In the genomic region with DNA sequence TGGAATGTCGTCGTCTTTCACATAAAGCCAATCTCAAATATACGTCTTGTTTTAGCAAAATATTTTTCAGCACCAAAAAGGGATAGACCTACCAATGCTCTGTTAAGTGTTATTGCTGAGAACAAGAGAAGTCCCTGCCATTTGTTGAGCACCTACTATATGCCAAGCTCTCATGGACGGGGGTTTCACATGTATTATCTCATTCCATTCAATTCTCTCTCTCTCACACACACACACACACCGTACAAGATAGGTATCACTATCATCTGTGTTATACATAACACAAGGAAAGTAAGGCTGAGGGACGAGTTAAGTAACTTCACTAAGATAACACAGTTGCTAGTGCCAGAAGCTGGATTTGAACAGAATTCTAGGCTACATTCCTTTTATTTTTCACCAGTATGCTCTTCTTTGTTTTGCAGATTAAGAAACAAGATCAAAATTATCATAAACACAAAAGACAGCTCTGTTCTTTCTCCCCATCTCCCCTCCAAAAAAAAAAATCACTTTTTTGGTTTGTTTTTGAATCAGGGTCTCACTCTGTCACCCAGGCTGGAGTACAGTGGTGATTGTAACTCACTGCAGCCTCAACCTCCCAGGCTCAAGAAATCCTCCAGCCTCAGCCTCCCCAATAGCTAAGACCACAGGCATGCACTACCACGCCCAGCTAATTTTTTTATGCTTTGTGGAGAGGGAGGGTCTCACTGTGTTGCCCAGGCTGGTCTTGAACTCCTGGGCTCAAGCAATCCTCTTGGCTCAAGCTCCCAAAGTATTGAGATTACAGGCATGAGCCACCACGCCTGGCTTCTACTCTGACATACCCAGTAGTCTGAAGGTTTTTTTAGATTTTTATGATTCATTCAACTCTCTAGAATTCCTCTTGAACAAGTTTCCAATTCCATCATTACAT, we compare ENCODE assay signal across 10 cellular contexts. TPM values are rescaled to one million over a fixed set of nuclear protein-coding genes. Genes with fewer than 3 reads are reported as not detected.
DNase-seq lines count a peak whose midpoint lies in the region; ATAC-seq and TF ChIP-seq lines count a peak whose summit lies in the region.
"Had no signal": no experiment of that assay in that cellular context is flagged by ENCODE, and none has a peak within 500 bp of the region (broad histone marks: within the 10 kb centered on the region; RNA-seq: fewer than 3 reads in every experiment).

No MANE protein-coding gene starts in this region.

- peaks cover 39% of the 10 kb centered on the region for H3K79me2 ChIP-seq in HCT116 (ENCODE audit: insufficient read depth, low read length)

- H3K27ac ChIP-seq in HCT116 (ENCODE audit: low read depth, low read length) (peak overlapping the region; percentile 62), WERI-Rb-1 (no peak overlapping the region), skeletal muscle tissue (ENCODE audit: low read depth, low read length) (no peak overlapping the region)

- 0 out of 2 replicates have a peak, but pooled peaks have one; percentile 20 for ATAC-seq in HCT116

- no peak for TF ChIP-seq CTCF in HCT116 (IDR thresholded peaks at IDR 0.05 in 2 of 3, conservative IDR thresholded peaks at IDR 0.05 in 1 of 3; ENCODE audit: borderline replicate concordance in 1 of 3, insufficient read depth in 1 of 3, low read depth in 2 of 3, low read length in 2 of 3)
- TF ChIP-seq CTCF in WERI-Rb-1 (IDR thresholded peaks at IDR 0.05; ENCODE audit: low read depth, low read length) = no peak
- no peak for TF ChIP-seq CTCF in fibroblast of pulmonary artery (IDR thresholded peaks at IDR 0.05; ENCODE audit: low read length, missing control alignments)

- TF ChIP-seq POLR2A in HCT116 (IDR thresholded peaks at IDR 0.05; ENCODE audit: borderline replicate concordance, extremely low read depth, insufficient read depth, insufficient read length) = no peak

- H3K9me2 ChIP-seq in HCT116 (ENCODE audit: insufficient read depth) = no peaks in the 10 kb centered on the region

- H3K27me3 ChIP-seq in HCT116 (ENCODE audit: insufficient read depth, low read length) (no peaks in the 10 kb centered on the region), WERI-Rb-1 (ENCODE audit: insufficient read depth, low read depth, severe bottlenecking) (no peaks in the 10 kb centered on the region), skeletal muscle tissue (ENCODE audit: control insufficient read depth in 3 of 3, insufficient read depth in 3 of 3, low read length in 3 of 3) (no peaks in the 10 kb centered on the region)
- H3K27me3 ChIP-seq: left lung had no signal

- BruUV-seq in HCT116 (replicated peaks; lab: Mats Ljungman, UMichigan) = TSS peak; percentile 99

- intact Hi-C loops in HCT116 (cut with micrococcal nuclease) = no loop called here

- H3K9ac ChIP-seq in HCT116 (ENCODE audit: low read length) = peak overlapping the region; percentile 76
- peak overlapping the region in 2 of 3 donors; percentile 92 for H3K9ac ChIP-seq in skeletal muscle tissue (ENCODE audit: low read depth in 1 of 3, low read length in 3 of 3)

- peak overlapping the region; percentile 24 for H2AFZ ChIP-seq in HCT116 (ENCODE audit: low read depth, low read length, poor library complexity, severe bottlenecking)

- H4K20me1 ChIP-seq in HCT116 (ENCODE audit: insufficient read depth) = no peaks in the 10 kb centered on the region

- H3K36me3 ChIP-seq in HCT116 (ENCODE audit: control insufficient read depth in 1 of 2, insufficient read depth in 2 of 2, low read length in 2 of 2) (peaks cover 0 to 4% of the 10 kb centered on the region in 2 experiments; a peak in 1 of 4 replicates), WERI-Rb-1 (no peaks in the 10 kb centered on the region), skeletal muscle tissue (ENCODE audit: control insufficient read depth in 3 of 3, insufficient read depth in 3 of 3, low read length in 3 of 3) (peaks cover 0 to 4% (median 0%) of the 10 kb centered on the region in 3 donors)

- H3K4me3 ChIP-seq in HCT116 (replicated peaks in 1 of 2; ENCODE audit: low read depth in 1 of 2, low read length in 2 of 2) = peak overlapping the region; percentile 88 to 89
- peak overlapping the region; percentile 70; the same call in 1 of the 2 replicates for H3K4me3 ChIP-seq in WERI-Rb-1 (ENCODE audit: low read depth, low read length)
- H3K4me3 ChIP-seq in fibroblast of pulmonary artery (replicated peaks; ENCODE audit: low read depth, low read length) = peak overlapping the region; percentile 80
- H3K4me3 ChIP-seq in skeletal muscle tissue (ENCODE audit: low read length in 3 of 3) = peak overlapping the region; percentile 85 to 94 (median 91)

- TF ChIP-seq RAD21 in HCT116 (IDR thresholded peaks at IDR 0.05; ENCODE audit: low read depth) = no peak

- H3K4me1 ChIP-seq in HCT116 (ENCODE audit: control insufficient read depth in 1 of 2, insufficient read depth in 2 of 2, low read length in 2 of 2) = peaks cover 33 to 39% of the 10 kb centered on the region in 2 experiments
- peaks cover 11 to 22% (median 19%) of the 10 kb centered on the region in 3 donors for H3K4me1 ChIP-seq in skeletal muscle tissue (ENCODE audit: control insufficient read depth in 3 of 3, insufficient read depth in 3 of 3, low read length in 3 of 3)

- no peak for DNase-seq in HCT116 (ENCODE audit: low read depth, low spot score)
- DNase-seq in WERI-Rb-1 = no peak
- DNase-seq in fibroblast of pulmonary artery (ENCODE audit: low read depth) = no peak
- DNase-seq in NCI-H146 treated with DMSO at 0.1 percent for 48 hours (lab: John Stamatoyannopoulos, UW; ENCODE audit: unreplicated experiment) = no peak
- DNase-seq in SK-N-DZ (ENCODE audit: low spot score) = no peak
- DNase-seq in foreskin melanocyte = no peak
- no peak for DNase-seq in stimulated activated naive CD4-positive, alpha-beta T cell treated with Interleukin-2 at 50 U/mL for 16 hours (lab: John Stamatoyannopoulos, UW)
- DNase-seq: NCI-H1092 had no signal

- RAD21 ChIA-PET in HCT116 (lab: Charles Lee; ENCODE audit: low non-redundant PET in 1 of 2, low total read pairs in 2 of 2, uncharacterized antibody in 2 of 2, unreplicated experiment in 2 of 2) = interaction anchor here in 1 of 2 experiments (0.5 kb wide), 1 partner anchor 42 kb away, joined by 5 read pairs; no protein-coding TSS in a partner anchor

- CTCF ChIA-PET in HCT116 (lab: Charles Lee) = interaction anchor here (1.0 to 2.1 kb wide), 2 partner anchors 113 to 210 kb away, joined by 3 to 9 read pairs; no protein-coding TSS in a partner anchor

- POLR2A ChIA-PET in HCT116 (lab: Charles Lee) = interaction anchor here (0.7 to 2.8 kb wide), 11 partner anchors 9 to 65 kb away, joined by 3 to 12 read pairs (median 4); no protein-coding TSS in a partner anchor

- peak overlapping the region; percentile 92 for H3K4me2 ChIP-seq in HCT116 (ENCODE audit: low read length)

- H3K9me3 ChIP-seq in HCT116 (ENCODE audit: control insufficient read depth in 1 of 2, insufficient read depth in 1 of 2, low read depth in 1 of 2, low read length in 2 of 2) (no peaks in the 10 kb centered on the region), WERI-Rb-1 (ENCODE audit: severe bottlenecking) (no peaks in the 10 kb centered on the region), skeletal muscle tissue (ENCODE audit: control insufficient read depth in 3 of 3, low read length in 3 of 3) (no peaks in the 10 kb centered on the region)
- H3K9me3 ChIP-seq: left lung had no signal

TF ChIP-seq in HCT116, 20 proteins besides CTCF, POLR2A, EP300 and RAD21:
- no peak for TF ChIP-seq SP1 (IDR thresholded peaks at IDR 0.05; ENCODE audit: low read depth)
- TF ChIP-seq CBX3 (IDR thresholded peaks at IDR 0.05; ENCODE audit: low read depth) = no peak
- TF ChIP-seq POLR2AphosphoS5 (IDR thresholded peaks at IDR 0.05; ENCODE audit: low read depth, low read length) = no peak
- TF ChIP-seq, protein P1, sequence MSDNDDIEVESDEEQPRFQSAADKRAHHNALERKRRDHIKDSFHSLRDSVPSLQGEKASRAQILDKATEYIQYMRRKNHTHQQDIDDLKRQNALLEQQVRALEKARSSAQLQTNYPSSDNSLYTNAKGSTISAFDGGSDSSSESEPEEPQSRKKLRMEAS (IDR thresholded peaks at IDR 0.05) = no peak
- no peak for TF ChIP-seq YY1 (IDR thresholded peaks at IDR 0.05; ENCODE audit: extremely low read depth, insufficient replicate concordance, low read depth, low read length)
- TF ChIP-seq FOSL1 (IDR thresholded peaks at IDR 0.05; ENCODE audit: low read depth) = no peak
- TF ChIP-seq SRF (IDR thresholded peaks at IDR 0.05; ENCODE audit: low read depth) = no peak
- no peak for TF ChIP-seq ELF1 (IDR thresholded peaks at IDR 0.05; ENCODE audit: borderline replicate concordance, low read depth)
- no peak for TF ChIP-seq JUND (IDR thresholded peaks at IDR 0.05)
- no peak for TF ChIP-seq EGR1 (IDR thresholded peaks at IDR 0.05; ENCODE audit: low read depth)
- no peak for TF ChIP-seq ZFX (IDR thresholded peaks at IDR 0.05)
- no peak for TF ChIP-seq TCF7L2 (IDR thresholded peaks at IDR 0.05; ENCODE audit: borderline replicate concordance, extremely low read depth, insufficient read depth, insufficient read length)
- TF ChIP-seq EZH2phosphoT487 (IDR thresholded peaks at IDR 0.05; ENCODE audit: borderline replicate concordance) = no peak
- TF ChIP-seq ZNF274 (IDR thresholded peaks at IDR 0.05; ENCODE audit: low read depth, low read length) = no peak

RNA-seq across cellular contexts. Expression of a gene that starts 1.0 kb away (rescaled TPM):
- 70.3 TPM for total RNA-seq in HCT116 (2021; ENCODE audit: unreplicated experiment)
- polyA plus RNA-seq in HCT116 (2012) = 20.1 and 25.5 TPM in 2 replicates
- 12.5 TPM for total RNA-seq in skeletal muscle tissue
- polyA plus RNA-seq in SK-N-DZ (2014; cell fraction: cytosol; rRNA removed) = 0.83 and 1.2 TPM in 2 replicates
- 0.19 and 0.30 TPM in 2 replicates for polyA plus RNA-seq in SK-N-DZ (2014; cell fraction: nucleus; rRNA removed)
